Comparison of ENCODE assay signal across 22 cellular contexts in the genomic region with DNA sequence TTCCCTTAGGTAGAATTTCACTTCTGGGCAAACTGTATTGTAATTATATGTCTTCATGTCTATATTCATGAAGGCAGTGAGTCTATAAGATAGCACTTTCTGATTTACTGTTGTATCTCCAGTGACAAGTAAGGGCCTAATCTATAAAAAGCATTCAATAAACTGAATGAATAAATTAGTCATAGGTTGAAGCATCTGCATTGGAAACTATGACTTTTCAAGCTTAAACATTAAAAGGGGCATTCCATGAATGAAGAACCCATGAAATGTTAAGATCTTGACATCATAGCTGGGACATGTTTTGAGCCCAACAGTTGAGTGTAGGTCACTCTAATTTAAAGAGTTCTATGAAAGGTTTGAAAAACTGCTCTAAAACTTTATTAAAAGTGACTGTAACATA.
DNase-seq lines count a peak whose midpoint lies in the region; ATAC-seq and TF ChIP-seq lines count a peak whose summit lies in the region.
"Had no signal": no experiment of that assay in that cellular context is flagged by ENCODE, and none has a peak within 500 bp of the region (broad histone marks: within the 10 kb centered on the region; RNA-seq: fewer than 3 reads in every experiment).

No MANE protein-coding gene starts in this region.

- H2AFZ ChIP-seq in OCI-LY7 (ENCODE audit: low read length), result no peak overlapping the region
- H2AFZ ChIP-seq: GM23248 had no signal

- H4K20me1 ChIP-seq in OCI-LY7 (ENCODE audit: insufficient read depth, low read length), result no peaks in the 10 kb centered on the region

- POLR2A ChIA-PET in OCI-LY7 (lab: Charles Lee), result interaction anchor here (1.4 kb wide), 1 partner anchor 13 kb away, joined by 3 read pairs; no protein-coding TSS in a partner anchor

- H3K9me2 ChIP-seq in OCI-LY7 (ENCODE audit: insufficient read depth, low read length), result no peaks in the 10 kb centered on the region

- H3K36me3 ChIP-seq in OCI-LY7 (ENCODE audit: insufficient read depth, low read length), result no peaks in the 10 kb centered on the region
- H3K36me3 ChIP-seq: HAP-1 had no signal

- no peak overlapping the region for H3K4me2 ChIP-seq in OCI-LY7 (ENCODE audit: low read length)
- H3K4me2 ChIP-seq: KMS-11 had no signal

- H3K4me1 ChIP-seq in OCI-LY7 (ENCODE audit: insufficient read depth, low read length, poor library complexity, severe bottlenecking), result no peaks in the 10 kb centered on the region
- H3K4me1 ChIP-seq: HAP-1 had no signal

- no peaks in the 10 kb centered on the region for H3K9me3 ChIP-seq in OCI-LY7 (ENCODE audit: low read length)
- H3K9me3 ChIP-seq: HAP-1 had no signal

- no peak for DNase-seq in amniotic stem cell (lab: John Stamatoyannopoulos, UW)
- DNase-seq in NCI-H1105 (lab: John Stamatoyannopoulos, UW), result no peak
- DNase-seq in OCI-LY7 (ENCODE audit: low spot score), result no peak
- DNase-seq: AML-193, DND-41, GM23248, MV-4-11, NCI-H1417, NCI-H187 treated with DMSO at 0.1 percent for 48 hours, NCI-H226, NCI-H524, T-helper 1 cell, T-helper 9 cell had no signal

- intact Hi-C loops in OCI-LY7 (cut with micrococcal nuclease; ENCODE audit: unreplicated experiment), result no loop called here

- TF ChIP-seq CTCF in OCI-LY7 (conservative IDR thresholded peaks at IDR 0.05; ENCODE audit: low read length), result no peak

- no peak overlapping the region for H3K4me3 ChIP-seq in OCI-LY7 (ENCODE audit: low read depth, low read length, poor library complexity, severe bottlenecking)
- H3K4me3 ChIP-seq: GM23248, HAP-1 had no signal

- peak; percentile 70 for ATAC-seq in GM18508 (IDR thresholded peaks at IDR 0.05; ENCODE audit: insufficient read depth, unreplicated experiment)
- peak; percentile 64 for ATAC-seq in GM19452 (IDR thresholded peaks at IDR 0.05; ENCODE audit: unreplicated experiment)
- peak; percentile 50 for ATAC-seq in HG02798 (IDR thresholded peaks at IDR 0.05; ENCODE audit: poor library complexity, unreplicated experiment)
- peak; percentile 61 for ATAC-seq in HG03460 (IDR thresholded peaks at IDR 0.05; ENCODE audit: unreplicated experiment)
- no peak for ATAC-seq in HG03280 (IDR thresholded peaks at IDR 0.05; ENCODE audit: unreplicated experiment)

- H3K79me2 ChIP-seq in OCI-LY7 (ENCODE audit: insufficient read depth, low read depth, low read length), result no peaks in the 10 kb centered on the region

- no TSS peak for BruUV-seq in OCI-LY7 (replicated peaks; lab: Mats Ljungman, UMichigan)

- CTCF ChIA-PET in OCI-LY7 (lab: Charles Lee; ENCODE audit: unreplicated experiment), result no interaction called here

- H3K27ac ChIP-seq in OCI-LY7 (ENCODE audit: low read depth, low read length, poor library complexity, severe bottlenecking), result no peak overlapping the region
- H3K27ac ChIP-seq: 22Rv1, C4-2B, GM23248, KMS-11 had no signal
